Comparison of ENCODE assay signal across 8 cellular contexts in genomic region chr12:96908170-96908675, GRCh38. TPM values are rescaled to one million over a fixed set of nuclear protein-coding genes. Genes with fewer than 3 reads are reported as not detected.
DNase-seq lines count a peak whose midpoint lies in the region; TF ChIP-seq lines count a peak whose summit lies in the region.

No MANE protein-coding gene starts in this region.

- H3K27me3 Mint-ChIP-seq in activated naive CD8-positive, alpha-beta T cell treated with anti-CD3 and anti-CD28 coated beads for 36 hours = peaks cover 3% of the 10 kb centered on the region

- 66% methylated on average over 8 of the region's 8 CpGs for WGBS in liver
- 43% methylated on average over 8 of the region's 8 CpGs for WGBS in suprapubic skin

- H3K4me1 Mint-ChIP-seq in activated naive CD8-positive, alpha-beta T cell treated with anti-CD3 and anti-CD28 coated beads for 36 hours = peaks cover 44% of the 10 kb centered on the region

- H3K36me3 ChIP-seq in liver (ENCODE audit: control insufficient read depth in 4 of 4, insufficient read depth in 3 of 4, low read depth in 1 of 4, low read length in 3 of 4) = no peaks in the 10 kb centered on the region
- no peaks in the 10 kb centered on the region for H3K36me3 ChIP-seq in suprapubic skin

- H3K4me3 ChIP-seq in liver (ENCODE audit: low read depth in 1 of 3, low read length in 3 of 3) (peak overlapping the region in 2 of 3 donors; percentile 84 to 94), suprapubic skin (peak overlapping the region; percentile 84)

- no peak for TF ChIP-seq CTCF in liver (IDR thresholded peaks at IDR 0.05; ENCODE audit: low read depth, low read length, missing input control)
- TF ChIP-seq CTCF in suprapubic skin (IDR thresholded peaks at IDR 0.05) = no peak

- H3K9me3 ChIP-seq in liver (ENCODE audit: control insufficient read depth in 4 of 4, low read length in 3 of 4) = no peaks in the 10 kb centered on the region
- H3K9me3 ChIP-seq in suprapubic skin = no peaks in the 10 kb centered on the region

- H3K4me1 ChIP-seq in liver (ENCODE audit: control insufficient read depth in 4 of 4, insufficient read depth in 4 of 4, low read length in 3 of 4) = peaks cover 0 to 11% (median 8%) of the 10 kb centered on the region in 4 donors
- H3K4me1 ChIP-seq in suprapubic skin = peaks cover 21% of the 10 kb centered on the region

- TF ChIP-seq EP300 in suprapubic skin (IDR thresholded peaks at IDR 0.05) = no peak

- DNase-seq in NCI-H2107 treated with DMSO at 0.1 percent for 48 hours (lab: John Stamatoyannopoulos, UW; ENCODE audit: unreplicated experiment) = peak; percentile 31
- DNase-seq in NCI-H2107 (lab: John Stamatoyannopoulos, UW) = no peak
- peak; percentile 7 for DNase-seq in HPDE6-E6E7 (ENCODE audit: extremely low spot score)
- DNase-seq in activated naive CD8-positive, alpha-beta T cell treated with anti-CD3 and anti-CD28 coated beads for 36 hours = peak; percentile 29
- DNase-seq in suprapubic skin (ENCODE audit: low spot score in 2 of 2) = no peak
- no peak for DNase-seq in D341Med (ENCODE audit: low spot score)
- DNase-seq in NCI-H446 treated with DMSO at 0.1 percent for 48 hours (lab: John Stamatoyannopoulos, UW) = no peak

- no peak for TF ChIP-seq RAD21 in liver (IDR thresholded peaks at IDR 0.05)

- H3K27ac ChIP-seq in liver (ENCODE audit: low read depth in 1 of 2, low read length in 2 of 2) = peak overlapping the region in 1 of 2 donors; percentile 78
- peak overlapping the region; percentile 84 for H3K27ac ChIP-seq in suprapubic skin

- H3K9ac ChIP-seq in liver (ENCODE audit: low read depth in 1 of 2, low read length in 2 of 2) = peak overlapping the region; percentile 85 to 95

- peak overlapping the region; percentile 92 for H3K27ac Mint-ChIP-seq in activated naive CD8-positive, alpha-beta T cell treated with anti-CD3 and anti-CD28 coated beads for 36 hours

- no peaks in the 10 kb centered on the region for H3K9me3 Mint-ChIP-seq in activated naive CD8-positive, alpha-beta T cell treated with anti-CD3 and anti-CD28 coated beads for 36 hours

- H3K27me3 ChIP-seq in liver (ENCODE audit: control insufficient read depth in 4 of 4, insufficient read depth in 4 of 4, low read length in 3 of 4) (no peaks in the 10 kb centered on the region), suprapubic skin (no peaks in the 10 kb centered on the region)

- peaks cover 30% of the 10 kb centered on the region for H3K36me3 Mint-ChIP-seq in activated naive CD8-positive, alpha-beta T cell treated with anti-CD3 and anti-CD28 coated beads for 36 hours

- TF ChIP-seq POLR2A in suprapubic skin (IDR thresholded peaks at IDR 0.05) = no peak

- H3K4me3 Mint-ChIP-seq in activated naive CD8-positive, alpha-beta T cell treated with anti-CD3 and anti-CD28 coated beads for 36 hours = peak overlapping the region; percentile 94

TF ChIP-seq in liver, 16 proteins besides CTCF, POLR2A, EP300 and RAD21:
- TF ChIP-seq RXRA (IDR thresholded peaks at IDR 0.05) (no peak), SP1 (IDR thresholded peaks at IDR 0.05) (no peak), NR2F2 (IDR thresholded peaks at IDR 0.05) (no peak), ZBTB33 (IDR thresholded peaks at IDR 0.05) (no peak), FOXA1 (IDR thresholded peaks at IDR 0.05) (no peak), ATF3 (IDR thresholded peaks at IDR 0.05) (no peak), FOXA2 (IDR thresholded peaks at IDR 0.05) (no peak)

RNA-seq across cellular contexts. Expression of gene NEDD1, which starts 1.2 kb away (rescaled TPM):
- 10 to 100 TPM; 46.2 to 47.6 TPM for total RNA-seq in activated naive CD8-positive, alpha-beta T cell treated with anti-CD3 and anti-CD28 coated beads for 36 hours
- total RNA-seq in liver (10 to 100 TPM in 1 of 2 donors, 1 to 10 TPM in 1; 5.4 to 28.9 TPM), suprapubic skin (10 to 100 TPM; 11.8 to 16.3 (median 14.5) TPM)
- polyA plus RNA-seq in liver = 1 to 10 TPM; 2.4 TPM

Comparison
In these comparisons a context has a peak if more than half of its experiments do, and no peak if none do; other contexts are left out.
1. DNase-seq: peak in NCI-H2107 treated with DMSO at 0.1 percent for 48 hours (single experiment), HPDE6-E6E7 (single experiment) and activated naive CD8-positive, alpha-beta T cell treated with anti-CD3 and anti-CD28 coated beads for 36 hours (single experiment); none in NCI-H2107 (single experiment), suprapubic skin (0 of 2), D341Med (single experiment) and NCI-H446 treated with DMSO at 0.1 percent for 48 hours (single experiment).